Comparison of ENCODE assay signal across 36 cellular contexts in the genomic region with DNA sequence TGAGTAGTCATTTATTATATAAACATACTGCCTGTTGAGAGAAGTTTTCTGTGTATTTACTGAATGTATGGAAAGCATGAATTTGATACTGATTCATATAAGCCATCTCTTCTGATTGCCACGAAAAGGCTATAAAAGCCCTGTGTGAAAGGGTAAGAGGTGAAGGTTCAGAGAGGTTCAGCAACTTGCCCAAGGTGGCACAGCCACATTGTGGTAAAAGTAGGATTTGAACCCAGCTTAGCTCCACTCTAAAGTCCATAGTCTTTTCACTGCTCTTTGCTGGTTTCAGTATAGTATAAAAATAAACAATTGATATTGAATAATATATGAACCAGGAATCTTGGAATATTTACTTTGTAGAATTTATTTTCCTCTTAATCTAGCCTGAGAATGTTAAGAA.
"Had no signal": no experiment of that assay in that cellular context is flagged by ENCODE, and none has a peak within 500 bp of the region (broad histone marks: within the 10 kb centered on the region; RNA-seq: fewer than 3 reads in every experiment).

No MANE protein-coding gene starts in this region.

- H3K27ac Mint-ChIP-seq: activated B cell treated with CpG ODN at 0.5 μM for 24 hours; activated CD4-positive, alpha-beta memory T cell treated with anti-CD3 and anti-CD28 coated beads, Interleukin-2, amount 10 ng/mL, durations not matched to agents 7 days and 5 days; activated CD4-positive, alpha-beta T cell treated with anti-CD3 and anti-CD28 coated beads, Interleukin-2, amount 10 ng/mL, durations not matched to agents 24 days and 14 days; activated CD8-positive, alpha-beta memory T cell treated with anti-CD3 and anti-CD28 coated beads, Interleukin-2, amount 10 ng/mL, durations not matched to agents 7 days and 5 days; activated CD8-positive, alpha-beta T cell treated with anti-CD3 and anti-CD28 coated beads, Interleukin-2, amount 10 ng/mL, durations not matched to agents 7 days and 5 days; activated naive CD4-positive, alpha-beta T cell treated with anti-CD3 and anti-CD28 coated beads, Interleukin-2, amount 10 ng/mL, durations not matched to agents 7 days and 5 days; activated naive CD4-positive, alpha-beta T cell treated with anti-CD3 and anti-CD28 coated beads, Interleukin-2, amount 50 U/mL, for 24 hours; activated naive CD8-positive, alpha-beta T cell; activated naive CD8-positive, alpha-beta T cell treated with anti-CD3 and anti-CD28 coated beads, Interleukin-2, amount 10 ng/mL, durations not matched to agents 7 days and 5 days; activated naive CD8-positive, alpha-beta T cell treated with anti-CD3 and anti-CD28 coated beads, Interleukin-2, amount 50 U/mL, for 24 hours; activated T-cell treated with anti-CD3 and anti-CD28 coated beads, Interleukin-2, amount 50 U/mL, for 24 hours; activated T-helper 2 cell treated with anti-CD3 and anti-CD28 coated beads, Interferon-gamma antibody, Interleukin-2, Interleukin-4, amounts not matched to agents 10 μg/mL and 5 μg/mL and 100 μg/mL, durations not matched to agents 14 hours and 24 hours and 36 hours; T-helper 1 cell treated with Interleukin-12 subunit alpha and Interleukin-12 subunit beta and Interleukin-4 antibody, amounts not matched to agents 30 μg/mL and 1 μg/mL, for 36 hours; T-helper 2 cell treated with Interferon-gamma antibody and Interleukin-4, amounts not matched to agents 5 μg/mL and 100 μg/mL, for 36 hours had no signal

- H3K9me3 Mint-ChIP-seq: activated B cell treated with CpG ODN at 0.5 μM for 24 hours; activated CD4-positive, alpha-beta memory T cell treated with anti-CD3 and anti-CD28 coated beads, Interleukin-2, amount 10 ng/mL, durations not matched to agents 7 days and 5 days; activated naive CD4-positive, alpha-beta T cell treated with anti-CD3 and anti-CD28 coated beads, Interleukin-2, amount 10 ng/mL, durations not matched to agents 7 days and 5 days; activated naive CD4-positive, alpha-beta T cell treated with anti-CD3 and anti-CD28 coated beads, Interleukin-2, amount 50 U/mL, for 24 hours; activated naive CD8-positive, alpha-beta T cell treated with anti-CD3 and anti-CD28 coated beads, Interleukin-2, amount 50 U/mL, for 24 hours; activated T-cell treated with anti-CD3 and anti-CD28 coated beads, Interleukin-2, amount 50 U/mL, for 24 hours; activated T-helper 2 cell treated with anti-CD3 and anti-CD28 coated beads, Interferon-gamma antibody, Interleukin-2, Interleukin-4, amounts not matched to agents 10 μg/mL and 5 μg/mL and 100 μg/mL, durations not matched to agents 14 hours and 24 hours and 36 hours; T-helper 2 cell treated with Interferon-gamma antibody and Interleukin-4, amounts not matched to agents 5 μg/mL and 100 μg/mL, for 36 hours had no signal

- DNase-seq: activated B cell treated with CpG ODN at 0.5 μM for 24 hours; activated CD4-positive, alpha-beta memory T cell treated with anti-CD3 and anti-CD28 coated beads, Interleukin-2, amount 10 ng/mL, durations not matched to agents 7 days and 5 days; activated CD4-positive, alpha-beta T cell treated with anti-CD3 and anti-CD28 coated beads for 4 hours; activated CD4-positive, alpha-beta T cell treated with anti-CD3 and anti-CD28 coated beads, Interleukin-2, amount 10 ng/mL, durations not matched to agents 24 days and 14 days; activated CD4-positive, alpha-beta T cell treated with anti-CD3 and anti-CD28 coated beads, Interleukin-2, amount 50 U/mL, for 1 hour; activated CD4-positive, alpha-beta T cell treated with anti-CD3 and anti-CD28 coated beads, Interleukin-2, amount 50 U/mL, for 4 hours; activated CD4-positive, CD25-positive, alpha-beta regulatory T cell treated with anti-CD3 and anti-CD28 coated beads, Interleukin-2, amount 50 U/mL, for 72 hours; activated CD8-positive, alpha-beta memory T cell treated with anti-CD3 and anti-CD28 coated beads for 24 hours; activated CD8-positive, alpha-beta memory T cell treated with anti-CD3 and anti-CD28 coated beads, Interleukin-2, amount 10 ng/mL, durations not matched to agents 7 days and 5 days; activated CD8-positive, alpha-beta memory T cell treated with anti-CD3 and anti-CD28 coated beads, Interleukin-2, amount 50 U/mL, for 48 hours; activated CD8-positive, alpha-beta T cell treated with anti-CD3 and anti-CD28 coated beads, Interleukin-2, amount 10 ng/mL, durations not matched to agents 7 days and 5 days; activated effector memory CD4-positive, alpha-beta T cell treated with Interleukin-2 at 50 U/mL for 16 hours; activated gamma-delta T cell; activated naive CD4-positive, alpha-beta T cell treated with anti-CD3 and anti-CD28 coated beads, Interleukin-2, amount 10 ng/mL, durations not matched to agents 7 days and 5 days; activated naive CD4-positive, alpha-beta T cell treated with Interleukin-2 at 50 U/mL for 16 hours; activated naive CD8-positive, alpha-beta T cell treated with anti-CD3 and anti-CD28 coated beads, Interleukin-2, amount 10 ng/mL, durations not matched to agents 7 days and 5 days; activated naive CD8-positive, alpha-beta T cell treated with anti-CD3 and anti-CD28 coated beads, Interleukin-2, amount 50 U/mL, for 24 hours; activated T-cell treated with anti-CD3 and anti-CD28 coated beads, Interleukin-2, amount 50 U/mL, for 24 hours; activated T-cell treated with anti-CD3 and anti-CD28 coated beads, Interleukin-2, amount 50 U/mL, for 48 hours; adrenal gland; amniotic stem cell; aorta; body of pancreas; brain microvascular endothelial cell; central memory CD4-positive, alpha-beta T cell; T-helper 1 cell; T-helper 2 cell; T-helper 9 cell had no signal

- H3K4me3 ChIP-seq: adrenal gland, body of pancreas, breast epithelium had no signal

- H3K9me3 ChIP-seq: adrenal gland, body of pancreas, breast epithelium had no signal

- H3K36me3 Mint-ChIP-seq: activated CD8-positive, alpha-beta memory T cell treated with anti-CD3 and anti-CD28 coated beads, Interleukin-2, amount 10 ng/mL, durations not matched to agents 7 days and 5 days; activated naive CD4-positive, alpha-beta T cell treated with anti-CD3 and anti-CD28 coated beads, Interleukin-2, amount 10 ng/mL, durations not matched to agents 7 days and 5 days; activated naive CD4-positive, alpha-beta T cell treated with anti-CD3 and anti-CD28 coated beads, Interleukin-2, amount 50 U/mL, for 24 hours; activated naive CD8-positive, alpha-beta T cell; activated naive CD8-positive, alpha-beta T cell treated with anti-CD3 and anti-CD28 coated beads, Interleukin-2, amount 10 ng/mL, durations not matched to agents 7 days and 5 days had no signal

- H3K4me3 Mint-ChIP-seq: activated B cell treated with CpG ODN at 0.5 μM for 24 hours; activated CD4-positive, alpha-beta memory T cell treated with anti-CD3 and anti-CD28 coated beads, Interleukin-2, amount 10 ng/mL, durations not matched to agents 7 days and 5 days; activated CD4-positive, alpha-beta T cell treated with anti-CD3 and anti-CD28 coated beads, Interleukin-2, amount 10 ng/mL, durations not matched to agents 24 days and 14 days; activated CD8-positive, alpha-beta memory T cell treated with anti-CD3 and anti-CD28 coated beads, Interleukin-2, amount 10 ng/mL, durations not matched to agents 7 days and 5 days; activated CD8-positive, alpha-beta T cell treated with anti-CD3 and anti-CD28 coated beads, Interleukin-2, amount 10 ng/mL, durations not matched to agents 7 days and 5 days; activated naive CD4-positive, alpha-beta T cell treated with anti-CD3 and anti-CD28 coated beads, Interleukin-2, amount 10 ng/mL, durations not matched to agents 7 days and 5 days; activated naive CD4-positive, alpha-beta T cell treated with anti-CD3 and anti-CD28 coated beads, Interleukin-2, amount 50 U/mL, for 24 hours; activated naive CD8-positive, alpha-beta T cell; activated naive CD8-positive, alpha-beta T cell treated with anti-CD3 and anti-CD28 coated beads, Interleukin-2, amount 10 ng/mL, durations not matched to agents 7 days and 5 days; activated naive CD8-positive, alpha-beta T cell treated with anti-CD3 and anti-CD28 coated beads, Interleukin-2, amount 50 U/mL, for 24 hours; activated T-cell treated with anti-CD3 and anti-CD28 coated beads, Interleukin-2, amount 50 U/mL, for 24 hours; T-helper 1 cell treated with Interleukin-12 subunit alpha and Interleukin-12 subunit beta and Interleukin-4 antibody, amounts not matched to agents 30 μg/mL and 1 μg/mL, for 36 hours; T-helper 2 cell treated with Interferon-gamma antibody and Interleukin-4, amounts not matched to agents 5 μg/mL and 100 μg/mL, for 36 hours had no signal

- FAIRE-seq: astrocyte, TTC549 had no signal

- ATAC-seq: activated CD8-positive, alpha-beta memory T cell treated with anti-CD3 and anti-CD28 coated beads, Interleukin-2, amount 10 ng/mL, durations not matched to agents 7 days and 5 days; activated CD8-positive, alpha-beta T cell treated with anti-CD3 and anti-CD28 coated beads, Interleukin-2, amount 10 ng/mL, durations not matched to agents 7 days and 5 days; activated naive CD8-positive, alpha-beta T cell treated with anti-CD3 and anti-CD28 coated beads, Interleukin-2, amount 50 U/mL, for 24 hours; body of pancreas had no signal

- H3K27me3 Mint-ChIP-seq: activated B cell treated with CpG ODN at 0.5 μM for 24 hours; activated naive CD4-positive, alpha-beta T cell treated with anti-CD3 and anti-CD28 coated beads, Interleukin-2, amount 10 ng/mL, durations not matched to agents 7 days and 5 days; activated naive CD4-positive, alpha-beta T cell treated with anti-CD3 and anti-CD28 coated beads, Interleukin-2, amount 50 U/mL, for 24 hours; activated naive CD8-positive, alpha-beta T cell; activated T-cell treated with anti-CD3 and anti-CD28 coated beads, Interleukin-2, amount 50 U/mL, for 24 hours had no signal

- H3K27me3 ChIP-seq: adrenal gland, body of pancreas, brain microvascular endothelial cell, breast epithelium had no signal

- H3K36me3 ChIP-seq: adrenal gland, breast epithelium had no signal

- H3K4me1 ChIP-seq: adrenal gland, body of pancreas, breast epithelium had no signal

- H3K27ac ChIP-seq: adrenal gland, body of pancreas, brain microvascular endothelial cell, breast epithelium had no signal
